20 cellular contexts compared by ENCODE assay signal in genomic region chr1:29650476-29650875, GRCh38.
DNase-seq lines count a peak whose midpoint lies in the region; ATAC-seq and TF ChIP-seq lines count a peak whose summit lies in the region.
"Had no signal": no experiment of that assay in that cellular context is flagged by ENCODE, and none has a peak within 500 bp of the region (broad histone marks: within the 10 kb centered on the region; RNA-seq: fewer than 3 reads in every experiment).

No MANE protein-coding gene starts in this region.

- H3K9me3 ChIP-seq in RWPE2 (ENCODE audit: severe bottlenecking) (no peaks in the 10 kb centered on the region), hepatocyte (ENCODE audit: low read depth) (no peaks in the 10 kb centered on the region)

- no peak overlapping the region for H3K27ac Mint-ChIP-seq in natural killer cell treated with Interleukin-12 subunit alpha and Interleukin-12 subunit beta and Interleukin-15 and Interleukin-18, amount 100 ng/mL, for 72 hours
- H3K27ac Mint-ChIP-seq in natural killer cell = no peak overlapping the region
- H3K27ac Mint-ChIP-seq: CD4-positive, alpha-beta T cell had no signal

- DNase-seq in natural killer cell treated with Interleukin-12 subunit alpha and Interleukin-12 subunit beta and Interleukin-15 and Interleukin-18, amount 100 ng/mL, for 72 hours (ENCODE audit: low spot score) = peak; percentile 46
- DNase-seq in natural killer cell (no peak), RWPE2 (ENCODE audit: low spot score) (no peak), mesenteric fat pad (ENCODE audit: low spot score) (peak; percentile 62), hepatic stellate cell (ENCODE audit: low spot score) (no peak), hepatocyte (ENCODE audit: low spot score) (no peak)
- no peak for DNase-seq in stimulated activated CD4-positive, alpha-beta T cell treated with anti-CD3 and anti-CD28 coated beads, Interleukin-4, amount 100 ng/mL, for 1 hour
- DNase-seq: ACHN; AML-193; Calu3; CD4-positive, alpha-beta T cell; DMS79 treated with DMSO at 0.1 percent for 48 hours; MV-4-11; NCI-H187 treated with DMSO at 0.1 percent for 48 hours; NCI-H526 treated with DMSO at 0.1 percent for 48 hours; NK-92 treated with Interleukin-12 subunit alpha and Interleukin-12 subunit beta, amount 100 ng/mL, for 24 hours; RPMI8226 had no signal

- no peaks in the 10 kb centered on the region for H3K9me3 Mint-ChIP-seq in natural killer cell treated with Interleukin-12 subunit alpha and Interleukin-12 subunit beta and Interleukin-15 and Interleukin-18, amount 100 ng/mL, for 72 hours
- no peaks in the 10 kb centered on the region for H3K9me3 Mint-ChIP-seq in natural killer cell
- H3K9me3 Mint-ChIP-seq: CD4-positive, alpha-beta T cell had no signal

- no peak overlapping the region for H3K4me2 ChIP-seq in hepatocyte

- TF ChIP-seq CTCF in natural killer cell (IDR thresholded peaks at IDR 0.05) (no peak), RWPE2 (IDR thresholded peaks at IDR 0.05; ENCODE audit: poor library complexity, severe bottlenecking) (no peak), hepatocyte (IDR thresholded peaks at IDR 0.05; ENCODE audit: poor library complexity) (no peak)

- H3K27me3 ChIP-seq in RWPE2 (ENCODE audit: insufficient read depth, poor library complexity, severe bottlenecking) (no peaks in the 10 kb centered on the region), hepatocyte (peaks cover 5% of the 10 kb centered on the region)

- no peak overlapping the region for H3K4me3 ChIP-seq in RWPE2 (ENCODE audit: severe bottlenecking)
- H3K4me3 ChIP-seq in hepatocyte = no peak overlapping the region
- H3K4me3 ChIP-seq: K562 had no signal

- WGBS in hepatocyte (ENCODE audit: low lambda C conversion rate, missing lambda C conversion rate) = 94% methylated on average over 3 of the region's 3 CpGs

- ATAC-seq in natural killer cell treated with Interleukin-12 subunit alpha and Interleukin-12 subunit beta and Interleukin-15 and Interleukin-18, amount 100 ng/mL, for 72 hours = no peak
- ATAC-seq in natural killer cell (no peak), RWPE2 (ENCODE audit: low read depth) (no peak), HG03442 (IDR thresholded peaks at IDR 0.05; ENCODE audit: unreplicated experiment) (no peak)

- H3K4me1 Mint-ChIP-seq in natural killer cell treated with Interleukin-12 subunit alpha and Interleukin-12 subunit beta and Interleukin-15 and Interleukin-18, amount 100 ng/mL, for 72 hours (ENCODE audit: low read depth in 2 of 2) = no peaks in the 10 kb centered on the region
- H3K4me1 Mint-ChIP-seq in natural killer cell = no peaks in the 10 kb centered on the region

- H3K27me3 Mint-ChIP-seq in natural killer cell treated with Interleukin-12 subunit alpha and Interleukin-12 subunit beta and Interleukin-15 and Interleukin-18, amount 100 ng/mL, for 72 hours = peaks cover 19 to 25% of the 10 kb centered on the region in 2 donors
- H3K27me3 Mint-ChIP-seq in natural killer cell (ENCODE audit: low read depth in 2 of 2) = peaks cover 18 to 19% of the 10 kb centered on the region in 2 donors

- H3K79me2 ChIP-seq in hepatocyte = no peaks in the 10 kb centered on the region

- no peaks in the 10 kb centered on the region for H3K36me3 ChIP-seq in RWPE2 (ENCODE audit: low read depth)
- H3K36me3 ChIP-seq in hepatocyte (replicated peaks; ENCODE audit: insufficient read depth, low read depth) = no peaks in the 10 kb centered on the region

- no peak overlapping the region for H2AFZ ChIP-seq in hepatocyte

- no peaks in the 10 kb centered on the region for H3K36me3 Mint-ChIP-seq in natural killer cell treated with Interleukin-12 subunit alpha and Interleukin-12 subunit beta and Interleukin-15 and Interleukin-18, amount 100 ng/mL, for 72 hours
- H3K36me3 Mint-ChIP-seq in natural killer cell = no peaks in the 10 kb centered on the region

- H3K4me1 ChIP-seq in RWPE2 (ENCODE audit: insufficient read depth, poor library complexity, severe bottlenecking) (peaks cover 20% of the 10 kb centered on the region), hepatocyte (ENCODE audit: insufficient read depth) (no peaks in the 10 kb centered on the region)

- intact Hi-C loops in natural killer cell (cut with micrococcal nuclease) = no loop called here

- H3K4me3 Mint-ChIP-seq in natural killer cell treated with Interleukin-12 subunit alpha and Interleukin-12 subunit beta and Interleukin-15 and Interleukin-18, amount 100 ng/mL, for 72 hours = no peak overlapping the region
- H3K4me3 Mint-ChIP-seq in natural killer cell = no peak overlapping the region
- H3K4me3 Mint-ChIP-seq: CD4-positive, alpha-beta T cell had no signal

- H4K20me1 ChIP-seq in hepatocyte (ENCODE audit: insufficient read depth, poor library complexity, severe bottlenecking) = no peaks in the 10 kb centered on the region

- H3K9me2 ChIP-seq in hepatocyte (replicated peaks; ENCODE audit: insufficient read depth) = no peaks in the 10 kb centered on the region

- H3K27ac ChIP-seq in RWPE2 (ENCODE audit: poor library complexity, severe bottlenecking) (peak overlapping the region; percentile 13), hepatocyte (no peak overlapping the region)
- H3K27ac ChIP-seq: HL-60 had no signal

Comparison
In these comparisons a context has a peak if more than half of its experiments do, and no peak if none do; other contexts are left out.
1. DNase-seq: peak in natural killer cell treated with Interleukin-12 subunit alpha and Interleukin-12 subunit beta and Interleukin-15 and Interleukin-18, amount 100 ng/mL, for 72 hours (single experiment) and mesenteric fat pad (single experiment); none in natural killer cell (single experiment), RWPE2 (single experiment), hepatic stellate cell (single experiment), hepatocyte (single experiment) and stimulated activated CD4-positive, alpha-beta T cell treated with anti-CD3 and anti-CD28 coated beads, Interleukin-4, amount 100 ng/mL, for 1 hour (single experiment).